ENCODE assay signal across 8 cellular contexts in genomic region chr4:55545681-55546632, GRCh38. TPM values are rescaled to one million over a fixed set of nuclear protein-coding genes. Genes with fewer than 3 reads are reported as not detected.
DNase-seq lines count a peak whose midpoint lies in the region; ATAC-seq and TF ChIP-seq lines count a peak whose summit lies in the region.

No MANE protein-coding gene starts in this region.

- no peaks in the 10 kb centered on the region for H3K36me3 ChIP-seq in ascending aorta

- no peaks in the 10 kb centered on the region for H3K27me3 ChIP-seq in ascending aorta

- TF ChIP-seq CTCF in GM13977 (IDR thresholded peaks at IDR 0.05; ENCODE audit: extremely low read depth, insufficient read depth, missing control alignments): no peak
- TF ChIP-seq CTCF in ascending aorta (IDR thresholded peaks at IDR 0.05): no peak

- H3K4me1 Mint-ChIP-seq in T-helper 2 cell treated with Interferon-gamma antibody and Interleukin-4, amounts not matched to agents 5 μg/mL and 100 μg/mL, for 36 hours (ENCODE audit: low read depth): peaks cover 17% of the 10 kb centered on the region

- ATAC-seq in HG02840 (IDR thresholded peaks at IDR 0.05; ENCODE audit: low FRiP score, unreplicated experiment): peak; percentile 41

- peak overlapping the region; percentile 89 for H3K4me3 Mint-ChIP-seq in T-helper 2 cell treated with Interferon-gamma antibody and Interleukin-4, amounts not matched to agents 5 μg/mL and 100 μg/mL, for 36 hours

- peaks cover 0 to 18% of the 10 kb centered on the region in 2 donors for H3K4me1 ChIP-seq in ascending aorta

- H3K27me3 Mint-ChIP-seq in T-helper 2 cell treated with Interferon-gamma antibody and Interleukin-4, amounts not matched to agents 5 μg/mL and 100 μg/mL, for 36 hours (ENCODE audit: low read depth): peaks cover 32% of the 10 kb centered on the region

- no peaks in the 10 kb centered on the region for H3K9me3 ChIP-seq in ascending aorta

- intact Hi-C loops in ascending aorta (cut with DNase I): loop anchor here (1.0 to 5.0 kb wide), 5 partner anchors 149 to 764 kb away; partner anchors contain the start of genes CEP135, EXOC1 and SRD5A3

- peak overlapping the region; percentile 87 to 91 for H3K4me3 ChIP-seq in ascending aorta

- in situ Hi-C loops in GM13977 (cut with MboI; ENCODE audit: low pct_unique_long_range_greater_than_20kb, low sequenced_read_pairs, unreplicated experiment): no loop called here

- DNase-seq in GM13977 (ENCODE audit: low spot score) (peak; percentile 77), NCI-H1694 (lab: John Stamatoyannopoulos, UW) (peak; percentile 22), ascending aorta (ENCODE audit: low spot score in 2 of 2) (peak; percentile 12 to 89), hepatic stellate cell (ENCODE audit: low spot score) (peak; percentile 60), retina (peak; percentile 90), NCI-H128 (lab: John Stamatoyannopoulos, UW; ENCODE audit: unreplicated experiment) (no peak)
- DNase-seq in T-helper 2 cell treated with Interferon-gamma antibody and Interleukin-4, amounts not matched to agents 5 μg/mL and 100 μg/mL, for 36 hours (ENCODE audit: low spot score): peak; percentile 55

- no peaks in the 10 kb centered on the region for H3K36me3 Mint-ChIP-seq in T-helper 2 cell treated with Interferon-gamma antibody and Interleukin-4, amounts not matched to agents 5 μg/mL and 100 μg/mL, for 36 hours (ENCODE audit: low read depth)

- H3K27ac ChIP-seq in ascending aorta: peak overlapping the region; percentile 96 to 97

- H3K9me3 Mint-ChIP-seq in T-helper 2 cell treated with Interferon-gamma antibody and Interleukin-4, amounts not matched to agents 5 μg/mL and 100 μg/mL, for 36 hours: no peaks in the 10 kb centered on the region

- H3K27ac Mint-ChIP-seq in T-helper 2 cell treated with Interferon-gamma antibody and Interleukin-4, amounts not matched to agents 5 μg/mL and 100 μg/mL, for 36 hours: peak overlapping the region; percentile 69

RNA-seq across cellular contexts. Expression of gene CLOCK, which starts 0.8 kb away (rescaled TPM):
- 17.6 TPM for total RNA-seq in ascending aorta

RNA-seq across cellular contexts. Expression of gene PDCL2, which starts 46.1 kb away (rescaled TPM):
- total RNA-seq in ascending aorta: not detected
